ENCODE assay signal across 8 cellular contexts in the genomic region with DNA sequence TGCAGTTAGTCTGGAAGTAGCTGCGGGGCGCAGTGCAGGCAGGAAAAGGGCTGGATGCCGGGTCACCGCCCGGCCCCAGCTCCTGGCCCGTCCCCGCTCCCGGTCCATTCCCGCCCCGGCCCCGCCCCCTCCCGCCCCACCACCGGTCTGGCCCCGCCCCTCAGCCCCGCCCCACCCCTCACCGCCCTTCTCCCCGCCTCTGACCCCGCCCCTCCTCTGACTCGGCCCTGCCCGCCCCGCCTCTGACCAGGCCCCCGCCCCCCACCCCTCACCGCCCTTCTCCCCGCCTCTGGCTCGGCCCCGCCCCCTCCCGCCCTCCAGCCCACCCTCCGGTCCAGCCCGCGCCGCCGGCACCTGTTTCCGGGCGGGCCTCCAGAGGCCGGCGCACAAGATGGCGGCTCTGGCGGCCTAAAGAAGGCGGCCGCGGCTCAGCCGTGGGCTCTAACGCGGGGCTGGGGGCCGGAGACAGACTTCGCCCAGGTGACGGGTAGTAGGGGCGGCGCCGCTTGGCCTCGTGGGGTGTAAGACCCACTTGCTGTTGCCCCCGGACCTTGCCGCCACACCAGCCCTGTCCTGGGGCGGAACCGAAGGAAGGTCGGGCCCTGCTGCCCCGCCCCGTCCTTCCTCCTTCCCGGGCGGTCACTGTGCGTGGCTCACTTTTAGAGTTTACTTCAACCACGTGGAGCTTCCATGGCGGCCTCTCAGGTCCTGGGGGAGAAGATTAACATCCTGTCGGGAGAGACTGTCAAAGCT. TPM values are rescaled to one million over a fixed set of nuclear protein-coding genes. Genes with fewer than 3 reads are reported as not detected.
A peak's percentile ranks its signal among the peaks of the same experiment; 100 is the strongest.
DNase-seq lines count a peak whose midpoint lies in the region; ATAC-seq lines count a peak whose summit lies in the region.

UBIAD1 (plus strand) TSS at position 357 of the 753 bp plus-strand sequence; CDS start at position 691, 334 bp downstream.

- H3K27me3 Mint-ChIP-seq in naive thymus-derived CD4-positive, alpha-beta T cell: peaks cover 0 to 6% (median 0%) of the 10 kb centered on the region in 5 donors
- no peaks in the 10 kb centered on the region for H3K27me3 Mint-ChIP-seq in stimulated activated memory B cell treated with anti-CD40 and anti-IgM and Interleukin-4, amounts not matched to agents 10 μg/mL and 1 μg/mL and 100 μg/mL, for 72 hours

- intact Hi-C loops in naive thymus-derived CD4-positive, alpha-beta T cell (cut with micrococcal nuclease): loop anchor here (1.0 to 2.0 kb wide), 8 partner anchors 8 to 634 kb away; partner anchors contain the start of genes MTOR (in 2 of the 2), CLCN6 (in 1 of the 2), EXOSC10 (in 1 of the 2) and FBXO2 (in 1 of the 2)

- peak within 1 kb of the TSS; percentile 97 for H3K27ac ChIP-seq in naive thymus-derived CD4-positive, alpha-beta T cell (ENCODE audit: low read depth, low read length)

- peak; percentile 77 for ATAC-seq in GM21717 (IDR thresholded peaks at IDR 0.05; ENCODE audit: unreplicated experiment)
- ATAC-seq in naive thymus-derived CD4-positive, alpha-beta T cell: peak; percentile 93
- peak; percentile 95 for ATAC-seq in stimulated activated memory B cell treated with anti-CD40 and anti-IgM and Interleukin-4, amounts not matched to agents 10 μg/mL and 1 μg/mL and 100 μg/mL, for 72 hours

- peaks cover 21 to 30% of the 10 kb centered on the region in 2 donors for H3K4me1 ChIP-seq in naive thymus-derived CD4-positive, alpha-beta T cell (ENCODE audit: control insufficient read depth in 2 of 2, insufficient read depth in 2 of 2, low read length in 2 of 2)

- POLR2A ChIA-PET in naive thymus-derived CD4-positive, alpha-beta T cell (lab: Charles Lee): interaction anchor here (1.2 to 2.9 kb wide), 6 partner anchors 8 to 447 kb away, joined by 3 to 28 read pairs (median 6); partner anchors contain the start of gene MTOR

- H3K4me3 Mint-ChIP-seq in naive thymus-derived CD4-positive, alpha-beta T cell: peak within 1 kb of the TSS; percentile 84 to 99 (median 96)
- peak within 1 kb of the TSS; percentile 84 for H3K4me3 Mint-ChIP-seq in stimulated activated memory B cell treated with anti-CD40 and anti-IgM and Interleukin-4, amounts not matched to agents 10 μg/mL and 1 μg/mL and 100 μg/mL, for 72 hours

- peak within 1 kb of the TSS; percentile 93 for H3K4me3 ChIP-seq in Jurkat, Clone E6-1 (ENCODE audit: low read length)
- H3K4me3 ChIP-seq in naive thymus-derived CD4-positive, alpha-beta T cell (ENCODE audit: low read length): peak within 1 kb of the TSS; percentile 71

- CTCF ChIA-PET in naive thymus-derived CD4-positive, alpha-beta T cell (lab: Charles Lee): interaction anchor here (0.6 kb wide), 1 partner anchor 13 kb away, joined by 5 read pairs; no protein-coding TSS in a partner anchor

- peak within 1 kb of the TSS; percentile 90 to 96 (median 92) for H3K27ac Mint-ChIP-seq in naive thymus-derived CD4-positive, alpha-beta T cell
- peak within 1 kb of the TSS; percentile 92 for H3K27ac Mint-ChIP-seq in stimulated activated memory B cell treated with anti-CD40 and anti-IgM and Interleukin-4, amounts not matched to agents 10 μg/mL and 1 μg/mL and 100 μg/mL, for 72 hours

- H3K36me3 Mint-ChIP-seq in naive thymus-derived CD4-positive, alpha-beta T cell: peaks cover 10 to 20% (median 14%) of the 10 kb centered on the region in 5 donors
- H3K36me3 Mint-ChIP-seq in stimulated activated memory B cell treated with anti-CD40 and anti-IgM and Interleukin-4, amounts not matched to agents 10 μg/mL and 1 μg/mL and 100 μg/mL, for 72 hours: peaks cover 21% of the 10 kb centered on the region

- peaks cover 23 to 41% (median 32%) of the 10 kb centered on the region in 7 donors for H3K4me1 Mint-ChIP-seq in naive thymus-derived CD4-positive, alpha-beta T cell
- peaks cover 27% of the 10 kb centered on the region for H3K4me1 Mint-ChIP-seq in stimulated activated memory B cell treated with anti-CD40 and anti-IgM and Interleukin-4, amounts not matched to agents 10 μg/mL and 1 μg/mL and 100 μg/mL, for 72 hours

- no peaks in the 10 kb centered on the region for H3K9me3 Mint-ChIP-seq in naive thymus-derived CD4-positive, alpha-beta T cell
- H3K9me3 Mint-ChIP-seq in stimulated activated memory B cell treated with anti-CD40 and anti-IgM and Interleukin-4, amounts not matched to agents 10 μg/mL and 1 μg/mL and 100 μg/mL, for 72 hours: no peaks in the 10 kb centered on the region

- peaks cover 0 to 13% (median 0%) of the 10 kb centered on the region in 3 experiments for H3K36me3 ChIP-seq in naive thymus-derived CD4-positive, alpha-beta T cell (ENCODE audit: control insufficient read depth in 2 of 3, insufficient read depth in 3 of 3, low read length in 3 of 3)

- peak; percentile 75 for DNase-seq in DMS79 treated with DMSO at 0.1 percent for 48 hours (lab: John Stamatoyannopoulos, UW)
- DNase-seq in Jurkat, Clone E6-1 (ENCODE audit: low read depth, low spot score): peak; percentile 66
- peak; percentile 83 for DNase-seq in RPMI7951 (ENCODE audit: low read depth)
- DNase-seq in activated T-helper 1 cell treated with Interleukin-2 at 50 U/mL for 16 hours (ENCODE audit: low read depth): peak; percentile 77
- DNase-seq in fibroblast of gingiva (ENCODE audit: low read depth): peak; percentile 87
- peak; percentile 66 to 84 (median 72) for DNase-seq in naive thymus-derived CD4-positive, alpha-beta T cell

- H3K27me3 ChIP-seq in naive thymus-derived CD4-positive, alpha-beta T cell (ENCODE audit: control insufficient read depth in 2 of 2, insufficient read depth in 2 of 2, low read length in 2 of 2): no peaks in the 10 kb centered on the region

- H3K9me3 ChIP-seq in naive thymus-derived CD4-positive, alpha-beta T cell (ENCODE audit: control insufficient read depth in 2 of 3, low read length in 3 of 3): no peaks in the 10 kb centered on the region

RNA-seq across cellular contexts. Expression of gene UBIAD1, which starts in this region (rescaled TPM):
- 19.1 TPM for polyA plus RNA-seq in Jurkat, Clone E6-1 (2012; ENCODE audit: insufficient read depth, insufficient read length)
- total RNA-seq in RPMI7951 (2014; rRNA removed; shearing (Covaris generic)): 7.1 and 10.8 TPM in 2 replicates
- 10 to 100 TPM; 21.7 to 41.7 (median 32.9) TPM for total RNA-seq in naive thymus-derived CD4-positive, alpha-beta T cell
- polyA plus RNA-seq in naive thymus-derived CD4-positive, alpha-beta T cell: 10 to 100 TPM; 53.3 to 60.9 TPM

Comparison
In these comparisons a context has a peak if more than half of its experiments do, and no peak if none do; other contexts are left out.
1. Peak in every context shown above with its lines: DNase-seq, ATAC-seq, H3K4me3 ChIP-seq and H3K27ac ChIP-seq.